17 cellular contexts compared by ENCODE assay signal in genomic region chr4:67550491-67551256, GRCh38. TPM values are rescaled to one million over a fixed set of nuclear protein-coding genes. Genes with fewer than 3 reads are reported as not detected.
DNase-seq lines count a peak whose midpoint lies in the region; ATAC-seq and TF ChIP-seq lines count a peak whose summit lies in the region.
"Had no signal": no experiment of that assay in that cellular context is flagged by ENCODE, and none has a peak within 500 bp of the region (broad histone marks: within the 10 kb centered on the region; RNA-seq: fewer than 3 reads in every experiment).

No MANE protein-coding gene starts in this region.

- H3K4me1 ChIP-seq in gastroesophageal sphincter: peaks cover 0 to 12% (median 0%) of the 10 kb centered on the region in 3 donors

- TF ChIP-seq CTCF in gastroesophageal sphincter (IDR thresholded peaks at IDR 0.05): no peak

- no peaks in the 10 kb centered on the region for H3K9me3 Mint-ChIP-seq in memory B cell

- DNase-seq in memory B cell (ENCODE audit: low spot score in 2 of 2) (no peak), T-helper 2 cell (no peak), caudate nucleus (lab: John Stamatoyannopoulos, UW) (no peak), GF-D8 (lab: John Stamatoyannopoulos, UW) (no peak)
- DNase-seq: activated CD4-positive, alpha-beta T cell treated with anti-CD3 and anti-CD28 coated beads for 4 hours; CD4-positive, CD25-positive, alpha-beta regulatory T cell; NCI-H2029; occipital lobe; PC-3; tibial artery had no signal

- no peaks in the 10 kb centered on the region for H3K36me3 ChIP-seq in gastroesophageal sphincter
- H3K36me3 ChIP-seq: tibial artery had no signal

- no peak overlapping the region for H3K4me3 ChIP-seq in gastroesophageal sphincter
- H3K4me3 ChIP-seq: tibial artery had no signal

- no peaks in the 10 kb centered on the region for H3K36me3 Mint-ChIP-seq in memory B cell
- H3K36me3 Mint-ChIP-seq: CD4-positive, CD25-positive, alpha-beta regulatory T cell had no signal

- ATAC-seq in GM18858 (IDR thresholded peaks at IDR 0.05; ENCODE audit: unreplicated experiment) (peak; percentile 29), GM21526 (IDR thresholded peaks at IDR 0.05; ENCODE audit: low FRiP score, unreplicated experiment) (peak; percentile 39), HG03095 (IDR thresholded peaks at IDR 0.05; ENCODE audit: unreplicated experiment) (peak; percentile 48), memory B cell (ENCODE audit: low read depth) (peak; percentile 43), gastroesophageal sphincter (no peak)
- ATAC-seq: PC-3 had no signal

- peak overlapping the region; percentile 84 for H3K27ac Mint-ChIP-seq in memory B cell

- no peaks in the 10 kb centered on the region for H3K9me3 ChIP-seq in gastroesophageal sphincter
- H3K9me3 ChIP-seq: tibial artery had no signal

- H3K4me1 Mint-ChIP-seq in memory B cell: peaks cover 14% of the 10 kb centered on the region

- peak overlapping the region; percentile 63 for H3K4me3 Mint-ChIP-seq in memory B cell
- H3K4me3 Mint-ChIP-seq: CD4-positive, CD25-positive, alpha-beta regulatory T cell had no signal

- 87 to 100% methylated on average over 1 to 3 of the region's 3 CpGs for WGBS in gastroesophageal sphincter (ENCODE audit: low coverage in 1 of 2), 2 donors

- H3K27ac ChIP-seq in gastroesophageal sphincter (no peak overlapping the region), caudate nucleus (ENCODE audit: low read depth, low read length) (no peak overlapping the region)
- H3K27ac ChIP-seq: KMS-11, tibial artery had no signal

- H3K27me3 ChIP-seq in gastroesophageal sphincter: no peaks in the 10 kb centered on the region
- H3K27me3 ChIP-seq: tibial artery had no signal

- TF ChIP-seq POLR2A in gastroesophageal sphincter (IDR thresholded peaks at IDR 0.05): no peak

- H3K27me3 Mint-ChIP-seq in memory B cell: no peaks in the 10 kb centered on the region

- TF ChIP-seq EP300 in gastroesophageal sphincter (IDR thresholded peaks at IDR 0.05): no peak

RNA-seq across cellular contexts. Expression of gene CENPC, which starts 5.4 kb away (rescaled TPM):
- total RNA-seq in gastroesophageal sphincter: 10 to 100 TPM; 12.4 to 48.4 (median 20.2) TPM

RNA-seq across cellular contexts. Expression of gene STAP1, which starts 7.9 kb away (rescaled TPM):
- 1 to 10 TPM in 1 of 4 donors, under 1 TPM in 2, not detected in 1; 0.54 to 2.2 (median 0.77) TPM for total RNA-seq in gastroesophageal sphincter
- total RNA-seq: fibroblast of lung, lung microvascular endothelial cell, occipital lobe, PC-3 had no signal
